23 cellular contexts compared by ENCODE assay signal in genomic region chr5:1901983-1902382, GRCh38. TPM values are rescaled to one million over a fixed set of nuclear protein-coding genes. Genes with fewer than 3 reads are reported as not detected.
"Had no signal": no experiment of that assay in that cellular context is flagged by ENCODE, and none has a peak within 500 bp of the region (broad histone marks: within the 10 kb centered on the region; RNA-seq: fewer than 3 reads in every experiment).

No MANE protein-coding gene starts in this region.

- H3K36me3 ChIP-seq: SJCRH30 had no signal

- DNase-seq: IMR-90, Karpas-422, KG1, MM.1S, MV-4-11, NCI-H1048, NCI-H1105, NCI-H1417, NCI-H1436 treated with DMSO at 0.1 percent for 48 hours, NCI-H1694, NCI-H187 treated with DMSO at 0.1 percent for 48 hours, NCI-H2029 treated with DMSO at 0.1 percent for 48 hours, NCI-H2171 treated with DMSO at 0.1 percent for 48 hours, NCI-H524 treated with DMSO at 0.1 percent for 48 hours, NCI-H69, NCI-H774, RPMI8226, SHP77 treated with DMSO at 0.1 percent for 48 hours, SJCRH30, T-helper 1 cell had no signal

- H3K27ac ChIP-seq: SJCRH30 had no signal

- ATAC-seq: HepG2, SK-N-SH treated with all-trans-retinoic acid at 6 μM for 48 hours had no signal

- H3K4me1 ChIP-seq: SJCRH30 had no signal

- H3K27me3 ChIP-seq: SJCRH30 had no signal

- H3K9me3 ChIP-seq: SJCRH30 had no signal

- H3K4me3 ChIP-seq: SJCRH30 had no signal

RNA-seq across cellular contexts. Expression of gene IRX4, which starts 19.3 kb away (rescaled TPM):
- total RNA-seq: HepG2, HT1080, IMR-90, SJCRH30 had no signal
- polyA plus RNA-seq: HepG2, IMR-90 had no signal
